In the genomic region with DNA sequence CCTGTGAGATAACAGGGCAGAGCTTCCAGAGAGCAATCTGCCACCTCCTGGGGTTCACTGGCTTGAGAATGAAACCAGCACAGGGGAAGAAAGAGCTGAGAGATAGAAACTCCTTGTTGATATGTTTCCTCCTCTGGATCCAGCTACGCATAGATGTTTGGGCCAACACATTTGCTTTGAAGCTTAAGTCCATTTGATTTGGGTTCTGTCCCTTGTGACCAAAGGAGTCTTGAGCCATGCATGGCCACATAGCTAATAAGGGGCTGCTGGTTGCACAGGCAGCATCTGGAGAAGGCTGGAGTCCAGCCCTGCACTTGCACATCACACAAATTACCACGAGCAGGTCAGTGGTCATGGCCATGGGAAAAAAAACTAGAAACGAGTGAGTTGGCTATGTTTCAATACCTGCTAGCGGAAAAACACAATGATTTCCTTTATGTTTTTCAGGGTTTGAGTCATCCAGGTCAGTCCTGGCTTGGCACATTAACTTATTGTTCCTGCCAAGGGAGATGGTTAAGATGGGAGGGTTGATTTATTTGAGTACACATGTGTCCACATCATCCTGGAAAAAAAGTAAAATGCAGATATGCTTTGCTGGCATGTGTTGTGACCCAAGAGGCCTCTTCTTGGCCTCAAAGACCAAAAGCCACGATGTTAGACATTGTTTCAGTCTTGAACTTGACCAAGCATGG, we compare ENCODE assay signal across 14 cellular contexts. TPM values are rescaled to one million over a fixed set of nuclear protein-coding genes. Genes with fewer than 3 reads are reported as not detected.
DNase-seq lines count a peak whose midpoint lies in the region; ATAC-seq and TF ChIP-seq lines count a peak whose summit lies in the region.
"Had no signal": no experiment of that assay in that cellular context is flagged by ENCODE, and none has a peak within 500 bp of the region (broad histone marks: within the 10 kb centered on the region; RNA-seq: fewer than 3 reads in every experiment).

No MANE protein-coding gene starts in this region.

- H3K4me1 Mint-ChIP-seq in activated T-helper 17 cell treated with anti-CD3 and anti-CD28 coated beads, Interleukin-2, amount 50 U/mL, for 72 hours, result peaks cover 7% of the 10 kb centered on the region
- H3K4me1 Mint-ChIP-seq in natural killer cell treated with Interleukin-12 subunit alpha and Interleukin-12 subunit beta and Interleukin-15 and Interleukin-18, amount 100 ng/mL, for 72 hours (ENCODE audit: low read depth in 2 of 2), result peaks cover 3 to 12% of the 10 kb centered on the region in 2 donors
- peaks cover 6% of the 10 kb centered on the region for H3K4me1 Mint-ChIP-seq in CD8-positive, alpha-beta T cell (ENCODE audit: low read depth)

- H3K9me3 Mint-ChIP-seq in activated T-helper 17 cell treated with anti-CD3 and anti-CD28 coated beads, Interleukin-2, amount 50 U/mL, for 72 hours, result no peaks in the 10 kb centered on the region
- H3K9me3 Mint-ChIP-seq in natural killer cell treated with Interleukin-12 subunit alpha and Interleukin-12 subunit beta and Interleukin-15 and Interleukin-18, amount 100 ng/mL, for 72 hours, result no peaks in the 10 kb centered on the region
- H3K9me3 Mint-ChIP-seq in CD8-positive, alpha-beta T cell, result no peaks in the 10 kb centered on the region

- CTCF ChIA-PET in CD8-positive, alpha-beta T cell (lab: Charles Lee), result interaction anchor here (1.0 kb wide), 1 partner anchor 13 kb away, joined by 3 read pairs; no protein-coding TSS in a partner anchor

- H3K27me3 Mint-ChIP-seq in activated T-helper 17 cell treated with anti-CD3 and anti-CD28 coated beads, Interleukin-2, amount 50 U/mL, for 72 hours, result peaks cover 5% of the 10 kb centered on the region
- H3K27me3 Mint-ChIP-seq in natural killer cell treated with Interleukin-12 subunit alpha and Interleukin-12 subunit beta and Interleukin-15 and Interleukin-18, amount 100 ng/mL, for 72 hours, result peaks cover 12 to 21% of the 10 kb centered on the region in 2 donors
- H3K27me3 Mint-ChIP-seq in CD8-positive, alpha-beta T cell (ENCODE audit: low read depth), result peaks cover 2% of the 10 kb centered on the region

- H3K27ac ChIP-seq in gastroesophageal sphincter, result peak overlapping the region in 3 of 4 donors; percentile 19 to 54 (median 45)
- H3K27ac ChIP-seq in CD8-positive, alpha-beta T cell (ENCODE audit: low read depth, low read length), result no peak overlapping the region

- DNase-seq in stimulated activated CD8-positive, alpha-beta memory T cell treated with anti-CD3 and anti-CD28 coated beads, Interleukin-4, amount 100 ng/mL, for 48 hours, result peak; percentile 20
- DNase-seq in natural killer cell treated with Interleukin-12 subunit alpha and Interleukin-12 subunit beta and Interleukin-15 and Interleukin-18, amount 100 ng/mL, for 72 hours (ENCODE audit: low spot score), result no peak
- no peak for DNase-seq in DMS79 treated with DMSO at 0.1 percent for 48 hours (lab: John Stamatoyannopoulos, UW)
- DNase-seq in CD8-positive, alpha-beta T cell, result no peak
- DNase-seq: activated CD4-positive, alpha-beta T cell treated with anti-CD3 and anti-CD28 coated beads for 1 hour; glutamatergic neuron; MM.1S; NCI-H510A; stimulated activated CD4-positive, alpha-beta T cell treated with anti-CD3 and anti-CD28 coated beads, Interleukin-4, amount 100 ng/mL, for 24 hours had no signal

- intact Hi-C loops in CD8-positive, alpha-beta T cell (cut with DNase I, micrococcal nuclease), result loop anchor here in 1 of 2 experiments (5.0 kb wide), 1 partner anchor 852 kb away; no protein-coding TSS in a partner anchor

- TF ChIP-seq POLR2A in gastroesophageal sphincter (IDR thresholded peaks at IDR 0.05), result no peak

- peak; percentile 38 for ATAC-seq in activated T-helper 17 cell treated with anti-CD3 and anti-CD28 coated beads, Interleukin-2, amount 50 U/mL, for 72 hours (replicated peaks)
- ATAC-seq in gastroesophageal sphincter, result peak; percentile 31
- no peak for ATAC-seq in natural killer cell treated with Interleukin-12 subunit alpha and Interleukin-12 subunit beta and Interleukin-15 and Interleukin-18, amount 100 ng/mL, for 72 hours
- ATAC-seq in HG03378 (IDR thresholded peaks at IDR 0.05; ENCODE audit: unreplicated experiment), result no peak
- no peak for ATAC-seq in CD8-positive, alpha-beta T cell

- no peak for TF ChIP-seq RAD21 in Ishikawa (IDR thresholded peaks at IDR 0.05; ENCODE audit: low read depth)

- H3K4me3 Mint-ChIP-seq in activated T-helper 17 cell treated with anti-CD3 and anti-CD28 coated beads, Interleukin-2, amount 50 U/mL, for 72 hours, result no peak overlapping the region
- H3K4me3 Mint-ChIP-seq in natural killer cell treated with Interleukin-12 subunit alpha and Interleukin-12 subunit beta and Interleukin-15 and Interleukin-18, amount 100 ng/mL, for 72 hours, result no peak overlapping the region
- no peak overlapping the region for H3K4me3 Mint-ChIP-seq in CD8-positive, alpha-beta T cell

- H3K36me3 ChIP-seq in gastroesophageal sphincter, result no peaks in the 10 kb centered on the region
- H3K36me3 ChIP-seq in CD8-positive, alpha-beta T cell (ENCODE audit: insufficient read depth, low read length), result no peaks in the 10 kb centered on the region

- H3K9me3 ChIP-seq in gastroesophageal sphincter, result no peaks in the 10 kb centered on the region
- no peaks in the 10 kb centered on the region for H3K9me3 ChIP-seq in CD8-positive, alpha-beta T cell (ENCODE audit: low read length)

- no peaks in the 10 kb centered on the region for H3K27me3 ChIP-seq in gastroesophageal sphincter
- H3K27me3 ChIP-seq in CD8-positive, alpha-beta T cell (ENCODE audit: insufficient read depth, low read length), result no peaks in the 10 kb centered on the region

- TF ChIP-seq EP300 in Ishikawa (IDR thresholded peaks at IDR 0.05; ENCODE audit: borderline replicate concordance), result peak; percentile 60; the same call in 1 of the 2 replicates
- TF ChIP-seq EP300 in gastroesophageal sphincter (IDR thresholded peaks at IDR 0.05), result no peak

- H3K36me3 Mint-ChIP-seq in activated T-helper 17 cell treated with anti-CD3 and anti-CD28 coated beads, Interleukin-2, amount 50 U/mL, for 72 hours (ENCODE audit: low read depth), result no peaks in the 10 kb centered on the region
- no peaks in the 10 kb centered on the region for H3K36me3 Mint-ChIP-seq in natural killer cell treated with Interleukin-12 subunit alpha and Interleukin-12 subunit beta and Interleukin-15 and Interleukin-18, amount 100 ng/mL, for 72 hours
- H3K36me3 Mint-ChIP-seq in CD8-positive, alpha-beta T cell, result no peaks in the 10 kb centered on the region

- no peak overlapping the region for H3K4me3 ChIP-seq in gastroesophageal sphincter
- H3K4me3 ChIP-seq in CD8-positive, alpha-beta T cell (ENCODE audit: low read depth, low read length), result no peak overlapping the region
- H3K4me3 ChIP-seq: lung had no signal

- TF ChIP-seq CTCF in gastroesophageal sphincter (IDR thresholded peaks at IDR 0.05), result no peak
- no peak for TF ChIP-seq CTCF in CD8-positive, alpha-beta T cell (IDR thresholded peaks at IDR 0.05)

- WGBS in gastroesophageal sphincter (ENCODE audit: low coverage in 1 of 2), 2 donors, result 0 to 43% methylated on average over 2 to 5 of the region's 5 CpGs

- peak overlapping the region; percentile 28 for H3K27ac Mint-ChIP-seq in activated T-helper 17 cell treated with anti-CD3 and anti-CD28 coated beads, Interleukin-2, amount 50 U/mL, for 72 hours
- H3K27ac Mint-ChIP-seq in natural killer cell treated with Interleukin-12 subunit alpha and Interleukin-12 subunit beta and Interleukin-15 and Interleukin-18, amount 100 ng/mL, for 72 hours, result no peak overlapping the region
- no peak overlapping the region for H3K27ac Mint-ChIP-seq in CD8-positive, alpha-beta T cell

- POLR2A ChIA-PET in CD8-positive, alpha-beta T cell (lab: Charles Lee), result no interaction called here

- peaks cover 0 to 54% (median 17%) of the 10 kb centered on the region in 3 donors for H3K4me1 ChIP-seq in gastroesophageal sphincter
- H3K4me1 ChIP-seq in CD8-positive, alpha-beta T cell (ENCODE audit: insufficient read depth, low read length), result no peaks in the 10 kb centered on the region

TF ChIP-seq in Ishikawa, 13 proteins besides CTCF, POLR2A, EP300 and RAD21 (continues in another document):
- TF ChIP-seq, protein P1, sequence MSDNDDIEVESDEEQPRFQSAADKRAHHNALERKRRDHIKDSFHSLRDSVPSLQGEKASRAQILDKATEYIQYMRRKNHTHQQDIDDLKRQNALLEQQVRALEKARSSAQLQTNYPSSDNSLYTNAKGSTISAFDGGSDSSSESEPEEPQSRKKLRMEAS (IDR thresholded peaks at IDR 0.05), result peak; percentile 41; the same call in 1 of the 2 replicates
- TF ChIP-seq TEAD4 (IDR thresholded peaks at IDR 0.05), result 0 out of 2 replicates have a peak, but pooled peaks have one; percentile 13
- TF ChIP-seq CREB1 (IDR thresholded peaks at IDR 0.05; ENCODE audit: low read depth), result no peak
- peak; percentile 52; the same call in 1 of the 2 replicates for TF ChIP-seq TCF12 (IDR thresholded peaks at IDR 0.05; ENCODE audit: low read depth)
- TF ChIP-seq NFIC (IDR thresholded peaks at IDR 0.05), result peak; percentile 88

RNA-seq across cellular contexts. Expression of a gene that starts 5.7 kb away (rescaled TPM):
- 100 to 1,000 TPM in 1 of 2 donors, 10 to 100 TPM in 1; 95.3 to 130 TPM for total RNA-seq in activated T-helper 17 cell treated with anti-CD3 and anti-CD28 coated beads, Interleukin-2, amount 50 U/mL, for 72 hours
- total RNA-seq in gastroesophageal sphincter, result 10 to 100 TPM; 26.1 to 90.4 (median 47.8) TPM
- total RNA-seq in natural killer cell treated with Interleukin-12 subunit alpha and Interleukin-12 subunit beta and Interleukin-15 and Interleukin-18, amount 100 ng/mL, for 72 hours, result 10 to 100 TPM; 92.4 to 92.8 TPM
- total RNA-seq in CD8-positive, alpha-beta T cell, result 100 to 1,000 TPM; 161 to 177 TPM

RNA-seq across cellular contexts. Expression of a gene that starts 47.2 kb away (rescaled TPM):
- 10 to 100 TPM; 19.1 to 23.0 TPM for total RNA-seq in activated T-helper 17 cell treated with anti-CD3 and anti-CD28 coated beads, Interleukin-2, amount 50 U/mL, for 72 hours
- 10 to 100 TPM; 24.3 to 57.3 (median 36.9) TPM for total RNA-seq in gastroesophageal sphincter
- 10 to 100 TPM; 23.6 to 30.4 TPM for total RNA-seq in natural killer cell treated with Interleukin-12 subunit alpha and Interleukin-12 subunit beta and Interleukin-15 and Interleukin-18, amount 100 ng/mL, for 72 hours
- total RNA-seq in CD8-positive, alpha-beta T cell, result 10 to 100 TPM; 46.9 to 58.3 TPM

Comparison
In these comparisons a context has a peak if more than half of its experiments do, and no peak if none do; other contexts are left out.
1. ATAC-seq: peak in activated T-helper 17 cell treated with anti-CD3 and anti-CD28 coated beads, Interleukin-2, amount 50 U/mL, for 72 hours (single experiment) and gastroesophageal sphincter (single experiment); none in natural killer cell treated with Interleukin-12 subunit alpha and Interleukin-12 subunit beta and Interleukin-15 and Interleukin-18, amount 100 ng/mL, for 72 hours (0 of 2), HG03378 (single experiment) and CD8-positive, alpha-beta T cell (single experiment).